13 cellular contexts compared by ENCODE assay signal in genomic region chr10:63935705-63936104, GRCh38.
A peak's percentile ranks its signal among the peaks of the same experiment; 100 is the strongest.
DNase-seq lines count a peak whose midpoint lies in the region; ATAC-seq and TF ChIP-seq lines count a peak whose summit lies in the region.
"Had no signal": no experiment of that assay in that cellular context is flagged by ENCODE, and none has a peak within 500 bp of the region (broad histone marks: within the 10 kb centered on the region; RNA-seq: fewer than 3 reads in every experiment).

No MANE protein-coding gene starts in this region.

- H3K4me1 ChIP-seq in OCI-LY3 (ENCODE audit: low read length) (no peaks in the 10 kb centered on the region), ovary (ENCODE audit: insufficient read depth) (no peaks in the 10 kb centered on the region)

- no peak for TF ChIP-seq EP300 in ovary (IDR thresholded peaks at IDR 0.05)

- H3K27ac ChIP-seq in OCI-LY3 (ENCODE audit: low read length), result no peak overlapping the region
- no peak overlapping the region for H3K27ac ChIP-seq in ovary

- H3K27me3 ChIP-seq in OCI-LY3 (ENCODE audit: low read depth, low read length) (no peaks in the 10 kb centered on the region), ovary (no peaks in the 10 kb centered on the region)

- intact Hi-C loops in ovary (cut with DNase I), result no loop called here

- no peak overlapping the region for H3K9ac ChIP-seq in OCI-LY3 (ENCODE audit: low read length)

- no peak overlapping the region for H3K4me2 ChIP-seq in OCI-LY3 (ENCODE audit: low read length)

- 29 to 42% (median 38%) methylated on average over 2 of the region's 2 CpGs for WGBS in ovary, 3 donors

- H2AFZ ChIP-seq in OCI-LY3 (ENCODE audit: low read depth, low read length), result no peak overlapping the region

- no peaks in the 10 kb centered on the region for H3K79me2 ChIP-seq in OCI-LY3 (ENCODE audit: low read length)

- TF ChIP-seq CTCF in OCI-LY3 (IDR thresholded peaks at IDR 0.05; ENCODE audit: low read depth, low read length) (peak; percentile 43), fibroblast of pulmonary artery (IDR thresholded peaks at IDR 0.05; ENCODE audit: low read length, missing control alignments) (no peak), ovary (IDR thresholded peaks at IDR 0.05) (no peak)

- H4K20me1 ChIP-seq in OCI-LY3 (ENCODE audit: insufficient read depth, low read length), result no peaks in the 10 kb centered on the region

- no peak for TF ChIP-seq POLR2A in ovary (IDR thresholded peaks at IDR 0.05)

- in situ Hi-C loops in Caki2 (cut with HindIII; ENCODE audit: low pct_unique_long_range_greater_than_20kb, low sequenced_read_pairs), result no loop called here

- H3K4me3 ChIP-seq in OCI-LY3 (ENCODE audit: low read length), result no peak overlapping the region
- no peak overlapping the region for H3K4me3 ChIP-seq in fibroblast of pulmonary artery (replicated peaks; ENCODE audit: low read depth, low read length)
- H3K4me3 ChIP-seq in ovary, result no peak overlapping the region

- no peaks in the 10 kb centered on the region for H3K9me3 ChIP-seq in OCI-LY3 (ENCODE audit: insufficient read depth, low read length)
- H3K9me3 ChIP-seq in ovary, result no peaks in the 10 kb centered on the region

- ATAC-seq in GM18867 (IDR thresholded peaks at IDR 0.05; ENCODE audit: unreplicated experiment) (peak; percentile 45), HG03457 (IDR thresholded peaks at IDR 0.05; ENCODE audit: unreplicated experiment) (no peak)

- H3K36me3 ChIP-seq in OCI-LY3 (replicated peaks; ENCODE audit: low read depth, low read length), result no peaks in the 10 kb centered on the region
- H3K36me3 ChIP-seq in ovary, result no peaks in the 10 kb centered on the region

- DNase-seq in Caki2 (ENCODE audit: low read depth) (peak; percentile 2), fibroblast of pulmonary artery (ENCODE audit: low read depth) (peak; percentile 3), globus pallidus (ENCODE audit: low spot score) (no peak), ovary (no peak), DMS153 (lab: John Stamatoyannopoulos, UW) (no peak)
- DNase-seq: activated T-cell treated with anti-CD3 and anti-CD28 coated beads, Interleukin-2, amount 50 U/mL, for 1 hour; erythroblast; small intestine; stimulated activated CD8-positive, alpha-beta memory T cell treated with anti-CD3 and anti-CD28 coated beads, Interleukin-4, amount 100 ng/mL, for 48 hours; T1000 had no signal

Comparison
In these comparisons a context has a peak if more than half of its experiments do, and no peak if none do; other contexts are left out.
1. DNase-seq: peak in Caki2 (single experiment) and fibroblast of pulmonary artery (single experiment); none in globus pallidus (single experiment), ovary (0 of 5) and DMS153 (single experiment).